ENCODE assay signal across 35 cellular contexts in the genomic region with DNA sequence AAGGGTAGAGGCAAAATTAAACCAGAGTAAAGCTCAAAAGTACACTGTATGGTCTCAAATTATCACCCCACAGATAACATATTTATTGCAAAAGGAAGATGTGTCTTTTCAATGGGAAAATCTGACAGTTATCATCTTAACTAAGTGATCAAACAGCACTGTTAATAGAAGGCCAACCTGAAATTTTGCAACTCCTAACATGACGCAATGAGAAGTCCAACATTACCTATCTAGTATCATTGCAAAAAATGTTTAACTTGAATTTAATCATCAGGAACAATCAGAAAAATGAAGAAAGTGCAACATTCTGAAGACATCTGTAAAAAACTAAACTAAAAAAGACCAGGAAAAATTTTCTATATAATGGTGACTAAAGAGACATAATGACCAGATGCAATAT.
"Had no signal": no experiment of that assay in that cellular context is flagged by ENCODE, and none has a peak within 500 bp of the region (broad histone marks: within the 10 kb centered on the region; RNA-seq: fewer than 3 reads in every experiment).

No MANE protein-coding gene starts in this region.

- H3K27me3 ChIP-seq: MG63 had no signal

- DNase-seq: Kasumi-1, MG63, MM.1S, MV-4-11, NCI-H1048, NCI-H1092, NCI-H1092 treated with DMSO at 0.1 percent for 48 hours, NCI-H1105, NCI-H1105 treated with DMSO at 0.1 percent for 48 hours, NCI-H1417, NCI-H1417 treated with DMSO at 0.1 percent for 48 hours, NCI-H1436, NCI-H1436 treated with DMSO at 0.1 percent for 48 hours, NCI-H146, NCI-H1694, NCI-H1694 treated with DMSO at 0.1 percent for 48 hours, NCI-H187, NCI-H187 treated with DMSO at 0.1 percent for 48 hours, NCI-H1930, NCI-H2029, NCI-H2029 treated with DMSO at 0.1 percent for 48 hours, NCI-H2081, NCI-H2081 treated with DMSO at 0.1 percent for 48 hours, NCI-H2107, NCI-H2171, NCI-H2171 treated with DMSO at 0.1 percent for 48 hours, NCI-H2227 treated with DMSO at 0.1 percent for 48 hours, NCI-H226, NCI-H345, NCI-H446, NCI-H446 treated with DMSO at 0.1 percent for 48 hours, NCI-H510A, NCI-H510A treated with DMSO at 0.1 percent for 48 hours, NCI-H524, NCI-H524 treated with DMSO at 0.1 percent for 48 hours had no signal

- H3K9me3 ChIP-seq: MG63 had no signal

- H3K4me3 ChIP-seq: MG63 had no signal

- H3K36me3 ChIP-seq: MG63 had no signal
